In the genomic region with DNA sequence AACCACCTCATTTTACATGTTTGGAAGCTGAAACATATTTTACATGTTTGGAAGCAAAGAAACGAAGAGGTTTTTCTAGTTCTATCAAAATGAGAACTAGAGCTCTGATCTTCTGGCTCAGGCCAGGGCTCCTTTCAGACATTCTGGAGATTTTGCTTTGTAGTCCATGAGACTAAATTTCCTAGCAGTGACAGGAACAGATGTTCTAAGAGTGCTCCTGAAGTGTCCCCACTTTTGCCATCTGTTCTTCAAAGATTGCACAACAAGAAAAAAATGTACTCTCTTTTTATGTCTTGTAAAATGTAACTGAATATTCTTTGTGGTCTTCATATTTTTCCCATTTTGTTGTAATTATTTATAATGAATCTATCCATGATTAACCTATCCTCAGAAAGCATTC, we compare ENCODE assay signal across 1 cellular context.
TF ChIP-seq lines count a peak whose summit lies in the region.

No MANE protein-coding gene starts in this region.

TF ChIP-seq in GM23338, 12 proteins besides CTCF, POLR2A, EP300 and RAD21 (continued from another document):
- TF ChIP-seq, protein P1, sequence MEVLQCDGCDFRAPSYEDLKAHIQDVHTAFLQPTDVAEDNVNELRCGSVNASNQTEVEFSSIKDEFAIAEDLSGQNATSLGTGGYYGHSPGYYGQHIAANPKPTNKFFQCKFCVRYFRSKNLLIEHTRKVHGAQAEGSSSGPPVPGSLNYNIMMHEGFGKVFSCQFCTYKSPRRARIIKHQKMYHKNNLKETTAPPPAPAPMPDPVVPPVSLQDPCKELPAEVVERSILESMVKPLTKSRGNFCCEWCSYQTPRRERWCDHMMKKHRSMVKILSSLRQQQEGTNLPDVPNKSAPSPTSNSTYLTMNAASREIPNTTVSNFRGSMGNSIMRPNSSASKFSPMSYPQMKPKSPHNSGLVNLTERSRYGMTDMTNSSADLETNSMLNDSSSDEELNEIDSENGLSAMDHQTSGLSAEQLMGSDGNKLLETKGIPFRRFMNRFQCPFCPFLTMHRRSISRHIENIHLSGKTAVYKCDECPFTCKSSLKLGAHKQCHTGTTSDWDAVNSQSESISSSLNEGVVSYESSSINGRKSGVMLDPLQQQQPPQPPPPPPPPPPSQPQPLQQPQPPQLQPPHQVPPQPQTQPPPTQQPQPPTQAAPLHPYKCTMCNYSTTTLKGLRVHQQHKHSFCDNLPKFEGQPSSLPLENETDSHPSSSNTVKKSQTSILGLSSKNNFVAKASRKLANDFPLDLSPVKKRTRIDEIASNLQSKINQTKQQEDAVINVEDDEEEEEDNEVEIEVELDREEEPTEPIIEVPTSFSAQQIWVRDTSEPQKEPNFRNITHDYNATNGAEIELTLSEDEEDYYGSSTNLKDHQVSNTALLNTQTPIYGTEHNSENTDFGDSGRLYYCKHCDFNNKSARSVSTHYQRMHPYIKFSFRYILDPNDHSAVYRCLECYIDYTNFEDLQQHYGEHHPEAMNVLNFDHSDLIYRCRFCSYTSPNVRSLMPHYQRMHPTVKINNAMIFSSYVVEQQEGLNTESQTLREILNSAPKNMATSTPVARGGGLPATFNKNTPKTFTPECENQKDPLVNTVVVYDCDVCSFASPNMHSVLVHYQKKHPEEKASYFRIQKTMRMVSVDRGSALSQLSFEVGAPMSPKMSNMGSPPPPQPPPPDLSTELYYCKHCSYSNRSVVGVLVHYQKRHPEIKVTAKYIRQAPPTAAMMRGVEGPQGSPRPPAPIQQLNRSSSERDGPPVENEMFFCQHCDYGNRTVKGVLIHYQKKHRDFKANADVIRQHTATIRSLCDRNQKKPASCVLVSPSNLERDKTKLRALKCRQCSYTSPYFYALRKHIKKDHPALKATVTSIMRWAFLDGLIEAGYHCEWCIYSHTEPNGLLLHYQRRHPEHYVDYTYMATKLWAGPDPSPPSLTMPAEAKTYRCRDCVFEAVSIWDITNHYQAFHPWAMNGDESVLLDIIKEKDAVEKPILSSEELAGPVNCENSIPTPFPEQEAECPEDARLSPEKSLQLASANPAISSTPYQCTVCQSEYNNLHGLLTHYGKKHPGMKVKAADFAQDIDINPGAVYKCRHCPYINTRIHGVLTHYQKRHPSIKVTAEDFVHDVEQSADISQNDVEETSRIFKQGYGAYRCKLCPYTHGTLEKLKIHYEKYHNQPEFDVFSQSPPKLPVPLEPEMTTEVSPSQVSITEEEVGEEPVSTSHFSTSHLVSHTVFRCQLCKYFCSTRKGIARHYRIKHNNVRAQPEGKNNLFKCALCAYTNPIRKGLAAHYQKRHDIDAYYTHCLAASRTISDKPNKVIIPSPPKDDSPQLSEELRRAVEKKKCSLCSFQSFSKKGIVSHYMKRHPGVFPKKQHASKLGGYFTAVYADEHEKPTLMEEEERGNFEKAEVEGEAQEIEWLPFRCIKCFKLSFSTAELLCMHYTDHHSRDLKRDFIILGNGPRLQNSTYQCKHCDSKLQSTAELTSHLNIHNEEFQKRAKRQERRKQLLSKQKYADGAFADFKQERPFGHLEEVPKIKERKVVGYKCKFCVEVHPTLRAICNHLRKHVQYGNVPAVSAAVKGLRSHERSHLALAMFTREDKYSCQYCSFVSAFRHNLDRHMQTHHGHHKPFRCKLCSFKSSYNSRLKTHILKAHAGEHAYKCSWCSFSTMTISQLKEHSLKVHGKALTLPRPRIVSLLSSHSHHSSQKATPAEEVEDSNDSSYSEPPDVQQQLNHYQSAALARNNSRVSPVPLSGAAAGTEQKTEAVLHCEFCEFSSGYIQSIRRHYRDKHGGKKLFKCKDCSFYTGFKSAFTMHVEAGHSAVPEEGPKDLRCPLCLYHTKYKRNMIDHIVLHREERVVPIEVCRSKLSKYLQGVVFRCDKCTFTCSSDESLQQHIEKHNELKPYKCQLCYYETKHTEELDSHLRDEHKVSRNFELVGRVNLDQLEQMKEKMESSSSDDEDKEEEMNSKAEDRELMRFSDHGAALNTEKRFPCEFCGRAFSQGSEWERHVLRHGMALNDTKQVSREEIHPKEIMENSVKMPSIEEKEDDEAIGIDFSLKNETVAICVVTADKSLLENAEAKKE (CRISPR knock-in tag; IDR thresholded peaks at IDR 0.05) = no peak
- TF ChIP-seq REST (IDR thresholded peaks at IDR 0.05; ENCODE audit: unreplicated experiment) (no peak), JUNB (IDR thresholded peaks at IDR 0.05; ENCODE audit: unreplicated experiment) (no peak), EZH2phosphoT487 (IDR thresholded peaks at IDR 0.05; ENCODE audit: unreplicated experiment) (no peak), NANOG (IDR thresholded peaks at IDR 0.05; ENCODE audit: borderline replicate concordance) (no peak), ETS1 (IDR thresholded peaks at IDR 0.05) (no peak), POLR2AphosphoS5 (IDR thresholded peaks at IDR 0.05; ENCODE audit: low read depth) (no peak), CREB1 (CRISPR knock-in tag; IDR thresholded peaks at IDR 0.05; ENCODE audit: low read depth) (no peak), ZNF331 (CRISPR knock-in tag; IDR thresholded peaks at IDR 0.05; ENCODE audit: low read depth) (no peak)
